In the genomic region with DNA sequence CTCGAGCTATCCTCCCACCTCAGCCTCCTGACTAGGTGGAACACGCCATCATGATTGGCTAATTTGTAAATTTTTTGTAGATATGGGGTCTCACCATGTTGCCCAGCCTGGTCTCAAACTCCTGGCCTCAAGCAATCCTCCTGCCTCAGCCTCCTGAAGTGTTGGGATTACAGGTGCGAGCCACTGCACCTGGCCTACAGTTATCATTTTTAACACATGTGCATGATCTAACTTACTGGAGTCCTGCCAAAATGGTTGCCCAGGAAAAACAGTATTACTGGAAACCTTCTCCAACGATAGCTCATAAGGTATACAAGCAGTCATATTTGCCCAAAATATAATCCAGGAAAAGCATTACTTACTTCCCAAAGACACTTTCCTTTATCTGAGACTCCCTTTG, we compare ENCODE assay signal across 27 cellular contexts.
"Had no signal": no experiment of that assay in that cellular context is flagged by ENCODE, and none has a peak within 500 bp of the region (broad histone marks: within the 10 kb centered on the region; RNA-seq: fewer than 3 reads in every experiment).

No MANE protein-coding gene starts in this region.

- H3K27ac ChIP-seq: stomach, suprapubic skin, testis, thoracic aorta, thyroid gland, tibial artery, tibial nerve, transverse colon, upper lobe of left lung, upper lobe of right lung, uterus, vagina had no signal

- H3K36me3 ChIP-seq: stomach, suprapubic skin, thoracic aorta, thyroid gland, tibial artery, tibial nerve, transverse colon, upper lobe of left lung, upper lobe of right lung, vagina had no signal

- H3K4me3 ChIP-seq: stomach, suprapubic skin, testis, thoracic aorta, thyroid gland, tibial artery, tibial nerve, transverse colon, upper lobe of left lung, upper lobe of right lung, uterus, vagina had no signal

- H3K4me1 ChIP-seq: stomach, suprapubic skin, testis, thyroid gland, tibial artery, tibial nerve, transverse colon, upper lobe of left lung, upper lobe of right lung, uterus, vagina had no signal

- ATAC-seq: stimulated activated effector memory CD8-positive, alpha-beta T cell treated with anti-CD3 and anti-CD28 coated beads, Interleukin-12 subunit alpha, Interleukin-12 subunit beta, amount 100 ng/mL, for 72 hours; stimulated activated memory B cell treated with anti-CD40 and anti-IgM and Interleukin-4, amounts not matched to agents 10 μg/mL and 1 μg/mL and 100 μg/mL, for 72 hours; stimulated activated naive B cell treated with anti-CD40 and anti-IgM and Interleukin-4, amounts not matched to agents 10 μg/mL and 1 μg/mL and 100 μg/mL, for 72 hours; stimulated activated naive CD8-positive, alpha-beta T cell treated with anti-CD3 and anti-CD28 coated beads, Interleukin-15, amount 100 ng/mL, for 72 hours; stimulated activated naive CD8-positive, alpha-beta T cell treated with anti-CD3 and anti-CD28 coated beads, Interleukin-15, Interleukin-2, amounts not matched to agents 100 U/mL and 50 U/mL, for 24 hours; upper lobe of right lung had no signal

- FAIRE-seq: urothelium cell line had no signal

- H3K27me3 ChIP-seq: stomach, suprapubic skin, testis, thyroid gland, tibial artery, tibial nerve, transverse colon, upper lobe of left lung, upper lobe of right lung, uterus, vagina had no signal

- H3K9me3 ChIP-seq: suprapubic skin, testis, thoracic aorta, thyroid gland, tibial artery, tibial nerve, transverse colon, upper lobe of right lung, uterus, vagina had no signal

- DNase-seq: stimulated activated CD4-positive, alpha-beta T cell treated with anti-CD3 and anti-CD28 coated beads, Interleukin-2, amount 100 ng/mL, for 48 hours; stimulated activated CD4-positive, alpha-beta T cell treated with anti-CD3 and anti-CD28 coated beads, Interleukin-4, amount 100 ng/mL, for 1 hour; stimulated activated CD4-positive, alpha-beta T cell treated with anti-CD3 and anti-CD28 coated beads, Interleukin-4, amount 100 ng/mL, for 24 hours; stimulated activated CD4-positive, alpha-beta T cell treated with anti-CD3 and anti-CD28 coated beads, Interleukin-4, amount 100 ng/mL, for 4 hours; stimulated activated CD8-positive, alpha-beta memory T cell treated with anti-CD3 and anti-CD28 coated beads, Interleukin-4, amount 100 ng/mL, for 48 hours; stimulated activated naive B cell treated with anti-CD40 and anti-IgM and Interleukin-4, amounts not matched to agents 10 μg/mL and 1 μg/mL and 100 μg/mL, for 72 hours; stimulated activated naive CD4-positive, alpha-beta T cell; stimulated activated naive CD4-positive, alpha-beta T cell treated with Interleukin-2 at 50 U/mL for 16 hours; stimulated activated naive CD8-positive, alpha-beta T cell treated with anti-CD3 and anti-CD28 coated beads, Interleukin-15, amount 100 ng/mL, for 72 hours; stimulated activated naive CD8-positive, alpha-beta T cell treated with anti-CD3 and anti-CD28 coated beads, Interleukin-15, Interleukin-2, amounts not matched to agents 100 U/mL and 50 U/mL, for 24 hours; stomach; substantia nigra; testis; thyroid gland; tibial artery; transverse colon; trophoblast cell; upper lobe of left lung; upper lobe of right lung; uterus had no signal
